Comparison of ENCODE assay signal across 8 cellular contexts in the genomic region with DNA sequence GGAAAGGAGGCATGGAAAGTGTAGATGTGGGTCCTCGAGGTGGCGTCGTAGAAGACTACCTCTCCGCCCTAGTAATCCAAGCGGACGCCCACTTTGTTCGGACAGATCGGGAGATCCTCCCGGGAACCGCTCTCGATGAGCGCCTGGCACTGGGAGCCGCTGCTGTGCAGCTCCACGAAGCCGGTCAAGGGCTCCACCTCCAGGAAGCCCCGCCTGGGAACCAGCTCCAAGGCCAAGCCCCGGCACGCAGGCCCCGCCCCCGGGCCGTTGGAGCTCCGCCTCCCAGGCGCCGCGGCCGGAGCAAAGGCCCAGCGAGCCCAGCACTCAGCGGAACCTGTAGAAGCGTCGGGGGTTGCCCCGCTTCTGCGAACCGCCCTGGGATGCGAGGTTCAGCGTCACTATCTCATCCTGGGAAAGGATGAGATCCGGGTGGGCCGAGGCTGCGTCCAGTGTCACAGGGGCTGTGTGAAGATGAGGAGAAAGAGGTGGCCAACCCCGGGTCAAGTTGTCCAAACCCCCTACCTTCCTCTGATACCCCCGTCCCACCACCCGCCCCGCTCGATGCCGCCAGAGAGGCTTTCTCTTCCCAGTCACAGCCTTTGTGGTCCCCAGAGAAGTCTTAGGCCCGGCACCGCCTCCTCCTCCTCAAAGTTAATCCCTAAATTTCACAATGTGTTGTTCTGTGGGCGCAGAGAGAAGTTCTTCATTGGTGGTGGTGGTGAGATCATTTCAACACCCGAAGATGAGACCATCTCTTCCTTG. TPM values are rescaled to one million over a fixed set of nuclear protein-coding genes. Genes with fewer than 3 reads are reported as not detected.
A peak's percentile ranks its signal among the peaks of the same experiment; 100 is the strongest.
DNase-seq lines count a peak whose midpoint lies in the region; ATAC-seq lines count a peak whose summit lies in the region.

No MANE protein-coding gene starts in this region.

- peak; percentile 76 for ATAC-seq in left colon
- no peak for ATAC-seq in HG03571 (IDR thresholded peaks at IDR 0.05; ENCODE audit: unreplicated experiment)

- H3K4me3 Mint-ChIP-seq in activated CD4-positive, alpha-beta T cell treated with anti-CD3 and anti-CD28 coated beads, Interleukin-2, amount 10 ng/mL, durations not matched to agents 24 days and 14 days: peak overlapping the region; percentile 86

- peak; percentile 79 for DNase-seq in DMS153 (lab: John Stamatoyannopoulos, UW)
- DNase-seq in HCEC 1CT: peak; percentile 92
- peak; percentile 87 for DNase-seq in NCI-H226
- peak; percentile 93 for DNase-seq in activated CD4-positive, alpha-beta T cell treated with anti-CD3 and anti-CD28 coated beads, Interleukin-2, amount 10 ng/mL, durations not matched to agents 24 days and 14 days
- DNase-seq in cortex of kidney (lab: John Stamatoyannopoulos, UW): peak; percentile 30
- peak; percentile 94 to 95 for DNase-seq in left colon
- peak; percentile 86 for DNase-seq in stimulated activated CD4-positive, alpha-beta T cell treated with anti-CD3 and anti-CD28 coated beads, Interleukin-15, amount 100 ng/mL, for 24 hours

- no peaks in the 10 kb centered on the region for H3K9me3 Mint-ChIP-seq in activated CD4-positive, alpha-beta T cell treated with anti-CD3 and anti-CD28 coated beads, Interleukin-2, amount 10 ng/mL, durations not matched to agents 24 days and 14 days

- intact Hi-C loops in activated CD4-positive, alpha-beta T cell treated with anti-CD3 and anti-CD28 coated beads, Interleukin-2, amount 10 ng/mL, durations not matched to agents 24 days and 14 days (cut with micrococcal nuclease): loop anchor here (2.0 to 5.0 kb wide), 4 partner anchors 25 to 350 kb away; a partner anchor contains a TSS
- intact Hi-C loops in left colon (cut with DNase I, micrococcal nuclease): no loop called here

- peaks cover 59% of the 10 kb centered on the region for H3K27me3 Mint-ChIP-seq in activated CD4-positive, alpha-beta T cell treated with anti-CD3 and anti-CD28 coated beads, Interleukin-2, amount 10 ng/mL, durations not matched to agents 24 days and 14 days

- no peak overlapping the region for H3K27ac Mint-ChIP-seq in activated CD4-positive, alpha-beta T cell treated with anti-CD3 and anti-CD28 coated beads, Interleukin-2, amount 10 ng/mL, durations not matched to agents 24 days and 14 days

- no peaks in the 10 kb centered on the region for H3K36me3 Mint-ChIP-seq in activated CD4-positive, alpha-beta T cell treated with anti-CD3 and anti-CD28 coated beads, Interleukin-2, amount 10 ng/mL, durations not matched to agents 24 days and 14 days (ENCODE audit: low read depth)

- peaks cover 31% of the 10 kb centered on the region for H3K4me1 Mint-ChIP-seq in activated CD4-positive, alpha-beta T cell treated with anti-CD3 and anti-CD28 coated beads, Interleukin-2, amount 10 ng/mL, durations not matched to agents 24 days and 14 days

RNA-seq across cellular contexts. Expression of a gene that starts 10.8 kb away (rescaled TPM):
- total RNA-seq in activated CD4-positive, alpha-beta T cell treated with anti-CD3 and anti-CD28 coated beads, Interleukin-2, amount 10 ng/mL, durations not matched to agents 24 days and 14 days: 0.09 TPM in 1 of 2 replicates, not detected in the other
- total RNA-seq in left colon: 100 to 1,000 TPM in 1 of 2 donors, 10 to 100 TPM in 1; 80.0 to 278 TPM

RNA-seq across cellular contexts. Expression of a gene that starts 26.6 kb away (rescaled TPM):
- not detected in 2 replicates for total RNA-seq in activated CD4-positive, alpha-beta T cell treated with anti-CD3 and anti-CD28 coated beads, Interleukin-2, amount 10 ng/mL, durations not matched to agents 24 days and 14 days
- total RNA-seq in left colon: under 1 TPM in 1 of 2 donors, not detected in 1; 0.58 TPM

RNA-seq across cellular contexts. Expression of a gene that starts 33.8 kb away (rescaled TPM):
- not detected in 2 replicates for total RNA-seq in activated CD4-positive, alpha-beta T cell treated with anti-CD3 and anti-CD28 coated beads, Interleukin-2, amount 10 ng/mL, durations not matched to agents 24 days and 14 days
- 10 to 100 TPM; 13.2 to 30.7 TPM for total RNA-seq in left colon

RNA-seq across cellular contexts. Expression of a gene that starts 35.1 kb away (rescaled TPM):
- 60.9 and 61.1 TPM in 2 replicates for total RNA-seq in activated CD4-positive, alpha-beta T cell treated with anti-CD3 and anti-CD28 coated beads, Interleukin-2, amount 10 ng/mL, durations not matched to agents 24 days and 14 days
- total RNA-seq in left colon: 10 to 100 TPM; 89.5 to 92.9 TPM

RNA-seq across cellular contexts. Expression of a gene that starts 41.1 kb away (rescaled TPM):
- total RNA-seq in activated CD4-positive, alpha-beta T cell treated with anti-CD3 and anti-CD28 coated beads, Interleukin-2, amount 10 ng/mL, durations not matched to agents 24 days and 14 days: 85.6 and 87.0 TPM in 2 replicates
- total RNA-seq in left colon: 10 to 100 TPM; 25.6 to 26.2 TPM

Comparison
In these comparisons a context has a peak if more than half of its experiments do, and no peak if none do; other contexts are left out.
1. DNase-seq: peak in every context shown above with its lines; median percentile 94 in left colon; 93 in activated CD4-positive, alpha-beta T cell treated with anti-CD3 and anti-CD28 coated beads, Interleukin-2, amount 10 ng/mL, durations not matched to agents 24 days and 14 days; 92 in HCEC 1CT; 87 in NCI-H226; 86 in stimulated activated CD4-positive, alpha-beta T cell treated with anti-CD3 and anti-CD28 coated beads, Interleukin-15, amount 100 ng/mL, for 24 hours; 79 in DMS153; 30 in cortex of kidney.
2. RNA of a gene that starts 10.8 kb away (total RNA-seq): 80.0 to 278 TPM in left colon; 0.09 TPM in activated CD4-positive, alpha-beta T cell treated with anti-CD3 and anti-CD28 coated beads, Interleukin-2, amount 10 ng/mL, durations not matched to agents 24 days and 14 days; every median in the first group is over 10 times any median in the second.
3. RNA of a gene that starts 33.8 kb away (total RNA-seq): 13.2 to 30.7 TPM in left colon; not detected in activated CD4-positive, alpha-beta T cell treated with anti-CD3 and anti-CD28 coated beads, Interleukin-2, amount 10 ng/mL, durations not matched to agents 24 days and 14 days; every median in the first group is over 10 times any median in the second.